ENCODE assay signal across 9 cellular contexts in genomic region chr3:40191850-40192448, GRCh38.
DNase-seq lines count a peak whose midpoint lies in the region; ATAC-seq and TF ChIP-seq lines count a peak whose summit lies in the region.
"Had no signal": no experiment of that assay in that cellular context is flagged by ENCODE, and none has a peak within 500 bp of the region (broad histone marks: within the 10 kb centered on the region; RNA-seq: fewer than 3 reads in every experiment).

No MANE protein-coding gene starts in this region.

- H3K4me3 ChIP-seq in MM.1S (ENCODE audit: low read length) (no peak overlapping the region), liver (ENCODE audit: low read depth in 1 of 3, low read length in 3 of 3) (no peak overlapping the region)

- H3K9me2 ChIP-seq in MM.1S (replicated peaks; ENCODE audit: insufficient read depth, low read length) = no peaks in the 10 kb centered on the region

- peak; percentile 89 for TF ChIP-seq CTCF in Calu3 (IDR thresholded peaks at IDR 0.05; ENCODE audit: unreplicated experiment)
- peak; percentile 74 for TF ChIP-seq CTCF in MM.1S (IDR thresholded peaks at IDR 0.05; ENCODE audit: low read length)
- TF ChIP-seq CTCF in chondrocyte (IDR thresholded peaks at IDR 0.05) = peak; percentile 90
- peak; percentile 93 for TF ChIP-seq CTCF in liver (IDR thresholded peaks at IDR 0.05; ENCODE audit: low read depth, low read length, missing input control)

- H3K9ac ChIP-seq in MM.1S (ENCODE audit: low read length) = no peak overlapping the region
- H3K9ac ChIP-seq in liver (ENCODE audit: low read depth in 1 of 2, low read length in 2 of 2) = no peak overlapping the region

- 40% methylated on average over 3 of the region's 3 CpGs for WGBS in liver

- ATAC-seq in GM21526 (IDR thresholded peaks at IDR 0.05; ENCODE audit: low FRiP score, unreplicated experiment) (peak; percentile 69), HG02884 (IDR thresholded peaks at IDR 0.05; ENCODE audit: unreplicated experiment) (no peak)

- CTCF ChIA-PET in Calu3 (lab: Charles Lee) = interaction anchor here (0.6 to 1.2 kb wide), 5 partner anchors 11 to 1564 kb away, joined by 3 to 15 read pairs (median 3); partner anchors contain the start of gene EIF1B

- no peak overlapping the region for H3K4me3 Mint-ChIP-seq in Calu3 (ENCODE audit: low read depth, unreplicated experiment)
- no peak overlapping the region for H3K4me3 Mint-ChIP-seq in chondrocyte (ENCODE audit: unreplicated experiment)

- TF ChIP-seq RAD21 in liver (IDR thresholded peaks at IDR 0.05) = peak; percentile 85 to 86

- no TSS peak for BruUV-seq in Calu3 (replicated peaks; lab: Mats Ljungman, UMichigan)

- no peaks in the 10 kb centered on the region for H3K79me2 ChIP-seq in MM.1S (ENCODE audit: low read length)

- H3K9me3 Mint-ChIP-seq in Calu3 (ENCODE audit: low read depth, unreplicated experiment) (no peaks in the 10 kb centered on the region), chondrocyte (ENCODE audit: low read depth) (no peaks in the 10 kb centered on the region)
- H3K9me3 Mint-ChIP-seq: activated naive CD4-positive, alpha-beta T cell treated with anti-CD3 and anti-CD28 coated beads, Interleukin-2, amount 50 U/mL, for 72 hours had no signal

- H3F3A ChIP-seq in MM.1S (ENCODE audit: insufficient read depth, low read length) = no peaks in the 10 kb centered on the region

- no peaks in the 10 kb centered on the region for H3K9me3 ChIP-seq in MM.1S (replicated peaks; ENCODE audit: insufficient read depth, low read length)
- H3K9me3 ChIP-seq in liver (ENCODE audit: control insufficient read depth in 4 of 4, low read length in 3 of 4) = no peaks in the 10 kb centered on the region

- H3K4me1 ChIP-seq in MM.1S (ENCODE audit: low read length) = no peaks in the 10 kb centered on the region
- no peaks in the 10 kb centered on the region for H3K4me1 ChIP-seq in liver (ENCODE audit: control insufficient read depth in 4 of 4, insufficient read depth in 4 of 4, low read length in 3 of 4)

- no peak overlapping the region for H3K27ac ChIP-seq in MM.1S (ENCODE audit: low read length)
- H3K27ac ChIP-seq in liver (ENCODE audit: low read depth in 1 of 2, low read length in 2 of 2) = no peak overlapping the region

- H3K36me3 Mint-ChIP-seq in Calu3 (ENCODE audit: insufficient read depth, unreplicated experiment) (no peaks in the 10 kb centered on the region), chondrocyte (ENCODE audit: low read depth) (no peaks in the 10 kb centered on the region)
- H3K36me3 Mint-ChIP-seq: activated naive CD4-positive, alpha-beta T cell treated with anti-CD3 and anti-CD28 coated beads, Interleukin-2, amount 50 U/mL, for 72 hours had no signal

- DNase-seq in Calu3 (peak; percentile 75), MM.1S (peak; percentile 60), chondrocyte (ENCODE audit: low spot score) (no peak)
- peak; percentile 36 for DNase-seq in activated CD4-positive, alpha-beta T cell treated with anti-CD3 and anti-CD28 coated beads for 1 hour
- DNase-seq in stimulated activated CD8-positive, alpha-beta memory T cell treated with anti-CD3 and anti-CD28 coated beads, Interleukin-12 subunit alpha, Interleukin-12 subunit beta, amount 100 ng/mL, for 4 hours (ENCODE audit: low read depth) = peak; percentile 15

- intact Hi-C loops in Calu3 (cut with micrococcal nuclease; ENCODE audit: unreplicated experiment) = loop anchor here (1.0 to 10.0 kb wide), 2 partner anchors 125 to 243 kb away; no protein-coding TSS in a partner anchor

- H3K36me3 ChIP-seq in MM.1S (replicated peaks; ENCODE audit: insufficient read depth, low read length) (no peaks in the 10 kb centered on the region), liver (ENCODE audit: control insufficient read depth in 4 of 4, insufficient read depth in 3 of 4, low read depth in 1 of 4, low read length in 3 of 4) (peaks cover 2 to 13% (median 8%) of the 10 kb centered on the region in 4 donors)

- no peak overlapping the region for H3K27ac Mint-ChIP-seq in Calu3 (ENCODE audit: unreplicated experiment)
- no peak overlapping the region for H3K27ac Mint-ChIP-seq in chondrocyte (ENCODE audit: unreplicated experiment)
- H3K27ac Mint-ChIP-seq: activated naive CD4-positive, alpha-beta T cell treated with anti-CD3 and anti-CD28 coated beads, Interleukin-2, amount 50 U/mL, for 72 hours had no signal

- peaks cover 44% of the 10 kb centered on the region for H3K27me3 ChIP-seq in MM.1S (replicated peaks; ENCODE audit: insufficient read depth, low read length)
- no peaks in the 10 kb centered on the region for H3K27me3 ChIP-seq in liver (ENCODE audit: control insufficient read depth in 4 of 4, insufficient read depth in 4 of 4, low read length in 3 of 4)

- H3K4me1 Mint-ChIP-seq in Calu3 (ENCODE audit: low read depth, unreplicated experiment) (no peaks in the 10 kb centered on the region), chondrocyte (ENCODE audit: low read depth) (no peaks in the 10 kb centered on the region)

- H2AFZ ChIP-seq in MM.1S (ENCODE audit: low read length) = no peak overlapping the region

- H4K20me1 ChIP-seq in MM.1S (ENCODE audit: insufficient read depth, low read length) = 0 out of 2 replicates have a peak, but pooled peaks cover 4% of the 10 kb centered on the region

- no peaks in the 10 kb centered on the region for H3K27me3 Mint-ChIP-seq in Calu3 (ENCODE audit: unreplicated experiment)
- peaks cover 18% of the 10 kb centered on the region for H3K27me3 Mint-ChIP-seq in chondrocyte (ENCODE audit: low read depth)

- no peak overlapping the region for H3K4me2 ChIP-seq in MM.1S (ENCODE audit: low read depth, low read length)

TF ChIP-seq in liver, 16 proteins besides CTCF, POLR2A, EP300 and RAD21:
- TF ChIP-seq JUND (IDR thresholded peaks at IDR 0.05) (no peak), YY1 (IDR thresholded peaks at IDR 0.05) (no peak), GABPA (IDR thresholded peaks at IDR 0.05 in 1 of 2, conservative IDR thresholded peaks at IDR 0.05 in 1 of 2) (no peak), ATF3 (IDR thresholded peaks at IDR 0.05) (no peak), FOXA2 (IDR thresholded peaks at IDR 0.05) (no peak), HNF4A (conservative IDR thresholded peaks at IDR 0.05) (no peak), REST (IDR thresholded peaks at IDR 0.05) (no peak), EGR1 (IDR thresholded peaks at IDR 0.05; ENCODE audit: low read depth in 2 of 2) (no peak), FOXA1 (IDR thresholded peaks at IDR 0.05) (no peak), NR2F2 (IDR thresholded peaks at IDR 0.05) (no peak), TAF1 (conservative IDR thresholded peaks at IDR 0.05) (no peak), HNF4G (IDR thresholded peaks at IDR 0.05) (no peak), SP1 (IDR thresholded peaks at IDR 0.05) (no peak), RXRA (IDR thresholded peaks at IDR 0.05) (no peak), MAX (IDR thresholded peaks at IDR 0.05) (no peak), ZBTB33 (IDR thresholded peaks at IDR 0.05) (no peak)
TF ChIP-seq in liver: peak in this region for 0.
